ENCODE assay signal across 8 cellular contexts in the genomic region with DNA sequence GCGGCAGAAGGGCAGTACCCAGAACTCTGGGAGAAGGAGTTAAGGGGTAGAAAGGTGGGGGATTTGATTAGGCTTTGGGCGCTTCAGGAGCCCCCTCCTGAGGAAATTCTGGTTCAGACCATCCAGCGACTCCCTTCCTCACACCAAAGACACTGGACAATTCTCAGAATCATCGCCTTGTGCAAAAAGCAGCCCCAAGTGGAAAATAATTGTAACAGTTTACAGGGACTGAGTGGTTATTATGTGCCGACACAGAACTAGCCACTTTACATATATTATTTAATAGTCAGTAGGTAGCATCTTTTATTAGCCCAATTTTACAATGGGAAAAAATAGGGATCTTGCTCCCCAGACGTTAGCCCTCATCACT. TPM values are rescaled to one million over a fixed set of nuclear protein-coding genes. Genes with fewer than 3 reads are reported as not detected.
DNase-seq lines count a peak whose midpoint lies in the region; ATAC-seq lines count a peak whose summit lies in the region.

No MANE protein-coding gene starts in this region.

- no peaks in the 10 kb centered on the region for H3K9me3 Mint-ChIP-seq in activated T-helper 2 cell treated with anti-CD3 and anti-CD28 coated beads, Interferon-gamma antibody, Interleukin-2, Interleukin-4, amounts not matched to agents 10 μg/mL and 5 μg/mL and 100 μg/mL, durations not matched to agents 14 hours and 24 hours and 36 hours
- no peaks in the 10 kb centered on the region for H3K9me3 Mint-ChIP-seq in stimulated activated naive CD8-positive, alpha-beta T cell treated with anti-CD3 and anti-CD28 coated beads, Interleukin-15, Interleukin-2, amounts not matched to agents 100 ng/mL and 50 ng/mL, for 24 hours

- peaks cover 19% of the 10 kb centered on the region for H3K4me1 ChIP-seq in iPS-18a (ENCODE audit: control insufficient read depth, low read depth, low read length)

- peak; percentile 8 for ATAC-seq in HG03108 (IDR thresholded peaks at IDR 0.05; ENCODE audit: unreplicated experiment)
- ATAC-seq in GM21576 (IDR thresholded peaks at IDR 0.05; ENCODE audit: unreplicated experiment) = no peak
- ATAC-seq in HG02938 (IDR thresholded peaks at IDR 0.05; ENCODE audit: unreplicated experiment) = no peak

- H3K9me3 ChIP-seq in iPS-18a (ENCODE audit: control insufficient read depth, low read depth, low read length) = no peaks in the 10 kb centered on the region

- peaks cover 24% of the 10 kb centered on the region for H3K36me3 Mint-ChIP-seq in activated T-helper 2 cell treated with anti-CD3 and anti-CD28 coated beads, Interferon-gamma antibody, Interleukin-2, Interleukin-4, amounts not matched to agents 10 μg/mL and 5 μg/mL and 100 μg/mL, durations not matched to agents 14 hours and 24 hours and 36 hours (ENCODE audit: low read depth)
- H3K36me3 Mint-ChIP-seq in stimulated activated naive CD8-positive, alpha-beta T cell treated with anti-CD3 and anti-CD28 coated beads, Interleukin-15, Interleukin-2, amounts not matched to agents 100 ng/mL and 50 ng/mL, for 24 hours (ENCODE audit: low read depth) = peaks cover 23% of the 10 kb centered on the region

- peak overlapping the region; percentile 56 for H3K9ac ChIP-seq in iPS-18a (ENCODE audit: low read length)

- H3K4me3 Mint-ChIP-seq in activated T-helper 2 cell treated with anti-CD3 and anti-CD28 coated beads, Interferon-gamma antibody, Interleukin-2, Interleukin-4, amounts not matched to agents 10 μg/mL and 5 μg/mL and 100 μg/mL, durations not matched to agents 14 hours and 24 hours and 36 hours (ENCODE audit: low read depth) = peak overlapping the region; percentile 70
- H3K4me3 Mint-ChIP-seq in stimulated activated naive CD8-positive, alpha-beta T cell treated with anti-CD3 and anti-CD28 coated beads, Interleukin-15, Interleukin-2, amounts not matched to agents 100 ng/mL and 50 ng/mL, for 24 hours = peak overlapping the region; percentile 61

- DNase-seq in activated T-helper 2 cell treated with anti-CD3 and anti-CD28 coated beads, Interferon-gamma antibody, Interleukin-2, Interleukin-4, amounts not matched to agents 10 μg/mL and 5 μg/mL and 100 μg/mL, durations not matched to agents 14 hours and 24 hours and 36 hours (ENCODE audit: low spot score) = no peak
- no peak for DNase-seq in SW480 (ENCODE audit: low spot score)
- DNase-seq in NCI-H1105 (lab: John Stamatoyannopoulos, UW) = no peak

- intact Hi-C loops in activated T-helper 2 cell treated with anti-CD3 and anti-CD28 coated beads, Interferon-gamma antibody, Interleukin-2, Interleukin-4, amounts not matched to agents 10 μg/mL and 5 μg/mL and 100 μg/mL, durations not matched to agents 14 hours and 24 hours and 36 hours (cut with micrococcal nuclease) = no loop called here

- H3K27ac Mint-ChIP-seq in activated T-helper 2 cell treated with anti-CD3 and anti-CD28 coated beads, Interferon-gamma antibody, Interleukin-2, Interleukin-4, amounts not matched to agents 10 μg/mL and 5 μg/mL and 100 μg/mL, durations not matched to agents 14 hours and 24 hours and 36 hours = no peak overlapping the region
- H3K27ac Mint-ChIP-seq in stimulated activated naive CD8-positive, alpha-beta T cell treated with anti-CD3 and anti-CD28 coated beads, Interleukin-15, Interleukin-2, amounts not matched to agents 100 ng/mL and 50 ng/mL, for 24 hours = no peak overlapping the region

- peaks cover 16% of the 10 kb centered on the region for H3K4me1 Mint-ChIP-seq in activated T-helper 2 cell treated with anti-CD3 and anti-CD28 coated beads, Interferon-gamma antibody, Interleukin-2, Interleukin-4, amounts not matched to agents 10 μg/mL and 5 μg/mL and 100 μg/mL, durations not matched to agents 14 hours and 24 hours and 36 hours (ENCODE audit: low read depth)
- H3K4me1 Mint-ChIP-seq in stimulated activated naive CD8-positive, alpha-beta T cell treated with anti-CD3 and anti-CD28 coated beads, Interleukin-15, Interleukin-2, amounts not matched to agents 100 ng/mL and 50 ng/mL, for 24 hours (ENCODE audit: low read depth) = peaks cover 19% of the 10 kb centered on the region

- peak overlapping the region; percentile 71 for H3K4me3 ChIP-seq in iPS-18a (ENCODE audit: low read length)

- H3K27me3 Mint-ChIP-seq in activated T-helper 2 cell treated with anti-CD3 and anti-CD28 coated beads, Interferon-gamma antibody, Interleukin-2, Interleukin-4, amounts not matched to agents 10 μg/mL and 5 μg/mL and 100 μg/mL, durations not matched to agents 14 hours and 24 hours and 36 hours (ENCODE audit: low read depth) = peaks cover 8% of the 10 kb centered on the region
- no peaks in the 10 kb centered on the region for H3K27me3 Mint-ChIP-seq in stimulated activated naive CD8-positive, alpha-beta T cell treated with anti-CD3 and anti-CD28 coated beads, Interleukin-15, Interleukin-2, amounts not matched to agents 100 ng/mL and 50 ng/mL, for 24 hours

- peaks cover 26% of the 10 kb centered on the region for H3K36me3 ChIP-seq in iPS-18a (ENCODE audit: control insufficient read depth, low read depth, low read length)

- H3K27ac ChIP-seq in iPS-18a (ENCODE audit: low read length) = peak overlapping the region; percentile 81

- H3K27me3 ChIP-seq in iPS-18a (ENCODE audit: control insufficient read depth, insufficient read depth, low read length) = no peaks in the 10 kb centered on the region

RNA-seq across cellular contexts. Expression of gene TRIM3, which starts 0.7 kb away (rescaled TPM):
- total RNA-seq in activated T-helper 2 cell treated with anti-CD3 and anti-CD28 coated beads, Interferon-gamma antibody, Interleukin-2, Interleukin-4, amounts not matched to agents 10 μg/mL and 5 μg/mL and 100 μg/mL, durations not matched to agents 14 hours and 24 hours and 36 hours = 3.6 and 6.8 TPM in 2 replicates

RNA-seq across cellular contexts. Expression of gene ARFIP2, which starts 6.7 kb away (rescaled TPM):
- total RNA-seq in activated T-helper 2 cell treated with anti-CD3 and anti-CD28 coated beads, Interferon-gamma antibody, Interleukin-2, Interleukin-4, amounts not matched to agents 10 μg/mL and 5 μg/mL and 100 μg/mL, durations not matched to agents 14 hours and 24 hours and 36 hours = 46.8 and 48.6 TPM in 2 replicates

RNA-seq across cellular contexts. Expression of gene TIMM10B, which starts 6.9 kb away (rescaled TPM):
- total RNA-seq in activated T-helper 2 cell treated with anti-CD3 and anti-CD28 coated beads, Interferon-gamma antibody, Interleukin-2, Interleukin-4, amounts not matched to agents 10 μg/mL and 5 μg/mL and 100 μg/mL, durations not matched to agents 14 hours and 24 hours and 36 hours = 42.9 and 43.0 TPM in 2 replicates

RNA-seq across cellular contexts. Expression of gene DNHD1, which starts 22.7 kb away (rescaled TPM):
- 27.5 and 28.8 TPM in 2 replicates for total RNA-seq in activated T-helper 2 cell treated with anti-CD3 and anti-CD28 coated beads, Interferon-gamma antibody, Interleukin-2, Interleukin-4, amounts not matched to agents 10 μg/mL and 5 μg/mL and 100 μg/mL, durations not matched to agents 14 hours and 24 hours and 36 hours

RNA-seq across cellular contexts. Expression of gene HPX, which starts 33.6 kb away (rescaled TPM):
- 0.46 and 0.50 TPM in 2 replicates for total RNA-seq in activated T-helper 2 cell treated with anti-CD3 and anti-CD28 coated beads, Interferon-gamma antibody, Interleukin-2, Interleukin-4, amounts not matched to agents 10 μg/mL and 5 μg/mL and 100 μg/mL, durations not matched to agents 14 hours and 24 hours and 36 hours
